14 cellular contexts compared by ENCODE assay signal in the genomic region with DNA sequence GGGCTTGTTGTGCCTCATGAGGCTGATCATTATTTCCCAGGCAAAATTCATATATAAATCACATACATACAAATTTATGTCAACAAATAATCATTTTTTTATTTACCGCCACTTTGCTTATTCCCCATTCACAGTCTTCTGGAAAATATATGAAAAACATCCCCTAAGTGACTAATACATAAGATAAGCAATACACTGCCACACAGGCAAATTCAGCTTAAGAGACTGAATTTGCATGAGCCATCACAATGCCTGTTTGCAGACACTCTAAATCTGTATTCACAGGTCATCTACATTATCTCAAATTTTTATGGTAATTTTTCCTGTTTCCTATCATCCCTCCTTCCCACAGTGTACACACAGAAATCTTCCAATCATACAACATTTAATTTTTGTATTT. TPM values are rescaled to one million over a fixed set of nuclear protein-coding genes. Genes with fewer than 3 reads are reported as not detected.
A peak's percentile ranks its signal among the peaks of the same experiment; 100 is the strongest.
DNase-seq lines count a peak whose midpoint lies in the region; ATAC-seq, FAIRE-seq and TF ChIP-seq lines count a peak whose summit lies in the region.
"Had no signal": no experiment of that assay in that cellular context is flagged by ENCODE, and none has a peak within 500 bp of the region (broad histone marks: within the 10 kb centered on the region; RNA-seq: fewer than 3 reads in every experiment).

No MANE protein-coding gene starts in this region.

- no peak overlapping the region for H2AFZ ChIP-seq in HCT116 (ENCODE audit: low read depth, low read length, poor library complexity, severe bottlenecking)

- peaks cover 10% of the 10 kb centered on the region; the same call in 1 of the 2 replicates for H4K20me1 ChIP-seq in HCT116 (ENCODE audit: insufficient read depth)

- POLR2A ChIA-PET in HCT116 (lab: Charles Lee) (no interaction called here), HEK293T (lab: Yijun Ruan, JAX) (no interaction called here)
- POLR2A ChIA-PET in activated CD4-positive, alpha-beta memory T cell treated with anti-CD3 and anti-CD28 coated beads, Interleukin-2, amount 10 ng/mL, durations not matched to agents 7 days and 5 days (lab: Charles Lee): interaction anchor here (0.7 to 3.3 kb wide), 6 partner anchors 12 to 89 kb away, joined by 3 to 68 read pairs (median 8); a partner anchor contains a TSS

- H3K27me3 ChIP-seq in CD4-positive, CD25-positive, alpha-beta regulatory T cell (ENCODE audit: control insufficient read depth, insufficient read depth, low read length): no peaks in the 10 kb centered on the region
- no peaks in the 10 kb centered on the region for H3K27me3 ChIP-seq in HCT116 (ENCODE audit: insufficient read depth, low read length)
- H3K27me3 ChIP-seq in foreskin keratinocyte: no peaks in the 10 kb centered on the region
- H3K27me3 ChIP-seq: BLaER1 had no signal

- peak overlapping the region; percentile 60 for H3K4me2 ChIP-seq in HCT116 (ENCODE audit: low read length)

- H3K36me3 Mint-ChIP-seq in CD4-positive, CD25-positive, alpha-beta regulatory T cell: no peaks in the 10 kb centered on the region
- H3K36me3 Mint-ChIP-seq in activated CD4-positive, alpha-beta memory T cell treated with anti-CD3 and anti-CD28 coated beads, Interleukin-2, amount 10 ng/mL, durations not matched to agents 7 days and 5 days (ENCODE audit: low read depth): peaks cover 25% of the 10 kb centered on the region

- H3K9ac ChIP-seq in HCT116 (ENCODE audit: low read length): 0 out of 2 replicates have a peak overlapping the region, but pooled peaks have one; percentile 5
- H3K9ac ChIP-seq: BLaER1 had no signal

- no TSS peak for BruUV-seq in HCT116 (replicated peaks; lab: Mats Ljungman, UMichigan)

- H3K27ac Mint-ChIP-seq in CD4-positive, CD25-positive, alpha-beta regulatory T cell: peak overlapping the region; percentile 55 to 84 (median 81)
- H3K27ac Mint-ChIP-seq in activated CD4-positive, alpha-beta memory T cell treated with anti-CD3 and anti-CD28 coated beads, Interleukin-2, amount 10 ng/mL, durations not matched to agents 7 days and 5 days: peak overlapping the region; percentile 74

- peak overlapping the region; percentile 58 for H3K4me3 ChIP-seq in CD4-positive, CD25-positive, alpha-beta regulatory T cell (ENCODE audit: low read depth, low read length)
- H3K4me3 ChIP-seq in HCT116 (replicated peaks in 1 of 2; ENCODE audit: low read depth in 1 of 2, low read length in 2 of 2): no peak overlapping the region
- H3K4me3 ChIP-seq: BLaER1 had no signal

- RAD21 ChIA-PET in HCT116 (lab: Charles Lee; ENCODE audit: low non-redundant PET in 1 of 2, low total read pairs in 2 of 2, uncharacterized antibody in 2 of 2, unreplicated experiment in 2 of 2): no interaction called here

- no peak for DNase-seq in CD4-positive, CD25-positive, alpha-beta regulatory T cell
- DNase-seq in HCT116 (ENCODE audit: low read depth, low spot score) (no peak), foreskin keratinocyte (no peak), H54 (ENCODE audit: insufficient read length, low spot score) (no peak), HEK293T (ENCODE audit: extremely low spot score) (no peak)
- no peak for DNase-seq in activated CD4-positive, alpha-beta memory T cell treated with anti-CD3 and anti-CD28 coated beads, Interleukin-2, amount 10 ng/mL, durations not matched to agents 7 days and 5 days
- DNase-seq: aorta, NCI-H446 treated with DMSO at 0.1 percent for 48 hours had no signal

- H3K27ac ChIP-seq in CD4-positive, CD25-positive, alpha-beta regulatory T cell (ENCODE audit: insufficient read depth, low read length, poor library complexity, severe bottlenecking): no peak overlapping the region
- H3K27ac ChIP-seq in HCT116 (ENCODE audit: low read depth, low read length): peak overlapping the region; percentile 1; the same call in 1 of the 2 replicates
- H3K27ac ChIP-seq in foreskin keratinocyte: no peak overlapping the region
- H3K27ac ChIP-seq: BLaER1, RWPE1 had no signal

- intact Hi-C loops in HCT116 (cut with micrococcal nuclease): no loop called here

- H3K79me2 ChIP-seq in HCT116 (ENCODE audit: insufficient read depth, low read length): peaks cover 96% of the 10 kb centered on the region

- no peak for TF ChIP-seq CTCF in HCT116 (IDR thresholded peaks at IDR 0.05 in 2 of 3, conservative IDR thresholded peaks at IDR 0.05 in 1 of 3; ENCODE audit: borderline replicate concordance in 1 of 3, insufficient read depth in 1 of 3, low read depth in 2 of 3, low read length in 2 of 3)
- no peak for TF ChIP-seq CTCF in foreskin keratinocyte (conservative IDR thresholded peaks at IDR 0.05)

- no peak for FAIRE-seq in H54 (lab: Jason Lieb, UNC)
- FAIRE-seq: HepG2, TTC549 had no signal

- H3K9me3 ChIP-seq in CD4-positive, CD25-positive, alpha-beta regulatory T cell (ENCODE audit: control insufficient read depth in 2 of 2, low read length in 2 of 2): no peaks in the 10 kb centered on the region
- H3K9me3 ChIP-seq in HCT116 (ENCODE audit: control insufficient read depth in 1 of 2, insufficient read depth in 1 of 2, low read depth in 1 of 2, low read length in 2 of 2): no peaks in the 10 kb centered on the region
- H3K9me3 ChIP-seq: BLaER1 had no signal

- ATAC-seq in CD4-positive, CD25-positive, alpha-beta regulatory T cell (ENCODE audit: low read depth in 2 of 2): no peak
- ATAC-seq in HCT116: no peak
- peak; percentile 6 for ATAC-seq in foreskin keratinocyte
- ATAC-seq in HG02763 (IDR thresholded peaks at IDR 0.05; ENCODE audit: unreplicated experiment): no peak
- no peak for ATAC-seq in HG02798 (IDR thresholded peaks at IDR 0.05; ENCODE audit: poor library complexity, unreplicated experiment)
- ATAC-seq: HepG2 had no signal

- peaks cover 47 to 73% (median 67%) of the 10 kb centered on the region in 4 donors for H3K4me1 Mint-ChIP-seq in CD4-positive, CD25-positive, alpha-beta regulatory T cell
- H3K4me1 Mint-ChIP-seq in activated CD4-positive, alpha-beta memory T cell treated with anti-CD3 and anti-CD28 coated beads, Interleukin-2, amount 10 ng/mL, durations not matched to agents 7 days and 5 days: peaks cover 85% of the 10 kb centered on the region

- CTCF ChIA-PET in HCT116 (lab: Charles Lee) (interaction anchor here (2.3 kb wide), 1 partner anchor 16 kb away, joined by 7 read pairs; no protein-coding TSS in a partner anchor), HEK293T (lab: Yijun Ruan, JAX) (no interaction called here)
- CTCF ChIA-PET in activated CD4-positive, alpha-beta memory T cell treated with anti-CD3 and anti-CD28 coated beads, Interleukin-2, amount 10 ng/mL, durations not matched to agents 7 days and 5 days (lab: Charles Lee): interaction anchor here (1.0 to 3.5 kb wide), 2 partner anchors 12 to 85 kb away, joined by 4 to 19 read pairs; a partner anchor contains a TSS

- no peaks in the 10 kb centered on the region for H3K9me2 ChIP-seq in HCT116 (ENCODE audit: insufficient read depth)

- no peaks in the 10 kb centered on the region for H3K36me3 ChIP-seq in CD4-positive, CD25-positive, alpha-beta regulatory T cell (ENCODE audit: control insufficient read depth, insufficient read depth, low read length)
- no peaks in the 10 kb centered on the region for H3K36me3 ChIP-seq in HCT116 (ENCODE audit: control insufficient read depth in 1 of 2, insufficient read depth in 2 of 2, low read length in 2 of 2)
- H3K36me3 ChIP-seq: BLaER1 had no signal

- peak overlapping the region in 2 of 4 donors; percentile 3 to 8 for H3K4me3 Mint-ChIP-seq in CD4-positive, CD25-positive, alpha-beta regulatory T cell
- H3K4me3 Mint-ChIP-seq in activated CD4-positive, alpha-beta memory T cell treated with anti-CD3 and anti-CD28 coated beads, Interleukin-2, amount 10 ng/mL, durations not matched to agents 7 days and 5 days: no peak overlapping the region

- TF ChIP-seq RAD21 in HCT116 (IDR thresholded peaks at IDR 0.05; ENCODE audit: low read depth): no peak

- H3K27me3 Mint-ChIP-seq in CD4-positive, CD25-positive, alpha-beta regulatory T cell: no peaks in the 10 kb centered on the region
- no peaks in the 10 kb centered on the region for H3K27me3 Mint-ChIP-seq in activated CD4-positive, alpha-beta memory T cell treated with anti-CD3 and anti-CD28 coated beads, Interleukin-2, amount 10 ng/mL, durations not matched to agents 7 days and 5 days

- peaks cover 48% of the 10 kb centered on the region for H3K4me1 ChIP-seq in CD4-positive, CD25-positive, alpha-beta regulatory T cell (ENCODE audit: control insufficient read depth, insufficient read depth, low read length, poor library complexity, severe bottlenecking)
- peaks cover 82 to 88% of the 10 kb centered on the region in 2 experiments for H3K4me1 ChIP-seq in HCT116 (ENCODE audit: control insufficient read depth in 1 of 2, insufficient read depth in 2 of 2, low read length in 2 of 2)
- peaks cover 72% of the 10 kb centered on the region for H3K4me1 ChIP-seq in foreskin keratinocyte

- no peaks in the 10 kb centered on the region for H3K9me3 Mint-ChIP-seq in CD4-positive, CD25-positive, alpha-beta regulatory T cell
- H3K9me3 Mint-ChIP-seq in activated CD4-positive, alpha-beta memory T cell treated with anti-CD3 and anti-CD28 coated beads, Interleukin-2, amount 10 ng/mL, durations not matched to agents 7 days and 5 days: no peaks in the 10 kb centered on the region

- TF ChIP-seq POLR2A in HCT116 (IDR thresholded peaks at IDR 0.05; ENCODE audit: borderline replicate concordance, extremely low read depth, insufficient read depth, insufficient read length): no peak
- no peak for TF ChIP-seq POLR2A in H54 (IDR thresholded peaks at IDR 0.05; ENCODE audit: low read depth, low read length)

TF ChIP-seq in HEK293T, 16 proteins besides CTCF, POLR2A, EP300 and RAD21:
- TF ChIP-seq ZNF384 (IDR thresholded peaks at IDR 0.05): no peak
- TF ChIP-seq ELF4 (IDR thresholded peaks at IDR 0.05): no peak
- TF ChIP-seq SUZ12 (IDR thresholded peaks at IDR 0.05): no peak
- no peak for TF ChIP-seq SP1 (IDR thresholded peaks at IDR 0.05)
- no peak for TF ChIP-seq BHLHE40 (IDR thresholded peaks at IDR 0.05; ENCODE audit: borderline replicate concordance)

RNA-seq across cellular contexts. Expression of a gene that starts 13.2 kb away (rescaled TPM):
- total RNA-seq in CD4-positive, CD25-positive, alpha-beta regulatory T cell: 43.0 TPM
- 10 to 100 TPM in 2 of 4 donors, 1 to 10 TPM in 2; 9.1 to 14.5 (median 11.9) TPM for polyA plus RNA-seq in CD4-positive, CD25-positive, alpha-beta regulatory T cell
- 36.8 TPM for total RNA-seq in HCT116 (2021; ENCODE audit: unreplicated experiment)
- 13.2 and 16.1 TPM in 2 replicates for polyA plus RNA-seq in HCT116 (2012)
- total RNA-seq in activated CD4-positive, alpha-beta memory T cell treated with anti-CD3 and anti-CD28 coated beads, Interleukin-2, amount 10 ng/mL, durations not matched to agents 7 days and 5 days: 10 to 100 TPM; 90.3 to 99.9 TPM
- total RNA-seq in foreskin keratinocyte: 39.1 and 41.9 TPM in 2 replicates
- polyA plus RNA-seq in foreskin keratinocyte: 11.2 and 11.5 TPM in 2 replicates
